ENCODE assay signal across 5 cellular contexts in the genomic region with DNA sequence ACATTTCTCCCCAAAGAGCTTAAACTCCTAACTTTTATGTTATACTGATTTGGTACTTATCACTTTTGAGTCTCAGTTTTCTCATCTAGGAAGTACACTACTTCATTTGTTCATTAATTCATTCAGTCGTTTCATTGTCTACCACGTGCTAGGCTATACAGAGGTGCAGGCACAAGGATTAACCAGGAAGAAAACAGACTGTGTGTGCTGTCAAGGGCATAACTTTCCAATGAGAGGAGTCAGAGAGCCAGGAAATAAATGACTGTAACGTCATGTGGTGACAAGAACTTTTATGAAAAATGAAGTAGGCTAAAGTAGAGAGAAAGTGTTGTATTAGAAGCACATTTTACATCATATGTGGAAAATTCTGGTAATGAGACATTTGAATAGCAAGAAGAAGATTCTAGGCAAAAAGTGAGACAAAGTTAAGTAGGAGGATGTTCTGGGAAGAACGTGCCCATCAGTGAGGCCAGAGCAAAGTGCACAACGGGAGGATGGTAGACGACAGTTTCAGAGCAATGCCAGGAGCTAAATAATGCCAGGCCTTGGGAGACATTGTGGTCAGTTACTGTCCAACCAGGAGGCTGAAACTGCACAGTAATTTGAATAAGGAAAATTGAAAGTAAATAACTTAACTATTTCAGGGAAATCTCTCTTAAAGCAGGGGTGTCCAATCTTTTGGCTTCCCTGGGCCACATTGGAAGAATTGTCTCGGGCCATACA. TPM values are rescaled to one million over a fixed set of nuclear protein-coding genes. Genes with fewer than 3 reads are reported as not detected.
"Had no signal": no experiment of that assay in that cellular context is flagged by ENCODE, and none has a peak within 500 bp of the region (broad histone marks: within the 10 kb centered on the region; RNA-seq: fewer than 3 reads in every experiment).

No MANE protein-coding gene starts in this region.

RNA-seq across cellular contexts. Expression of gene EVPLL, which starts 24.4 kb away (rescaled TPM):
- total RNA-seq: NCI-H460, Right ventricle myocardium superior, SJSA1 had no signal
- polyA plus RNA-seq: IgD-negative memory B cell, SK-N-SH had no signal
